ENCODE assay signal across 18 cellular contexts in genomic region chr10:75084834-75085384, GRCh38. TPM values are rescaled to one million over a fixed set of nuclear protein-coding genes. Genes with fewer than 3 reads are reported as not detected.
A peak's percentile ranks its signal among the peaks of the same experiment; 100 is the strongest.
DNase-seq lines count a peak whose midpoint lies in the region; ATAC-seq, FAIRE-seq and TF ChIP-seq lines count a peak whose summit lies in the region.
"Had no signal": no experiment of that assay in that cellular context is flagged by ENCODE, and none has a peak within 500 bp of the region (broad histone marks: within the 10 kb centered on the region; RNA-seq: fewer than 3 reads in every experiment).

No MANE protein-coding gene starts in this region.

- CTCF ChIA-PET in K562 (lab: Yijun Ruan, JAX; ENCODE audit: low intra/inter-chr PET ratio), result no interaction called here
- CTCF ChIA-PET in activated CD4-positive, alpha-beta T cell treated with anti-CD3 and anti-CD28 coated beads for 36 hours (lab: Charles Lee), result interaction anchor here (0.5 to 1.2 kb wide), 2 partner anchors 55 to 256 kb away, joined by 4 to 5 read pairs; no protein-coding TSS in a partner anchor

- H3K4me3 Mint-ChIP-seq in GM23338 (no peak overlapping the region), mesothelial cell of epicardium (no peak overlapping the region)
- no peak overlapping the region for H3K4me3 Mint-ChIP-seq in activated CD4-positive, alpha-beta T cell treated with anti-CD3 and anti-CD28 coated beads for 36 hours
- H3K4me3 Mint-ChIP-seq in T-helper 2 cell treated with Interferon-gamma antibody and Interleukin-4, amounts not matched to agents 5 μg/mL and 100 μg/mL, for 36 hours, result no peak overlapping the region
- H3K4me3 Mint-ChIP-seq: CD14-positive monocyte; CD4-positive, alpha-beta memory T cell; HFFc6 had no signal

- H3K27ac ChIP-seq in BLaER1 (no peak overlapping the region), GM23338 (ENCODE audit: low read depth) (no peak overlapping the region), K562 (ENCODE audit: extremely low read depth, low read depth, low read length) (no peak overlapping the region)

- H3K36me3 Mint-ChIP-seq in GM23338 (ENCODE audit: low read depth) (no peaks in the 10 kb centered on the region), mesothelial cell of epicardium (peaks cover 5% of the 10 kb centered on the region)
- H3K36me3 Mint-ChIP-seq in activated CD4-positive, alpha-beta T cell treated with anti-CD3 and anti-CD28 coated beads for 36 hours (ENCODE audit: low read depth), result peaks cover 4% of the 10 kb centered on the region
- H3K36me3 Mint-ChIP-seq in T-helper 2 cell treated with Interferon-gamma antibody and Interleukin-4, amounts not matched to agents 5 μg/mL and 100 μg/mL, for 36 hours (ENCODE audit: low read depth), result no peaks in the 10 kb centered on the region
- H3K36me3 Mint-ChIP-seq: CD14-positive monocyte had no signal

- intact Hi-C loops in K562 (cut with micrococcal nuclease), result no loop called here
- intact Hi-C loops in activated CD4-positive, alpha-beta T cell treated with anti-CD3 and anti-CD28 coated beads for 36 hours (cut with DNase I, micrococcal nuclease), result loop anchor here in 1 of 2 experiments (5.0 kb wide), 1 partner anchor 618 kb away; no protein-coding TSS in a partner anchor

- no peak overlapping the region for H3K4me3 ChIP-seq in BLaER1
- H3K4me3 ChIP-seq in GM23338, result no peak overlapping the region
- H3K4me3 ChIP-seq in K562, result no peak overlapping the region
- H3K4me3 ChIP-seq: GM12878 had no signal

- H3K9me3 Mint-ChIP-seq in GM23338 (peaks cover 10% of the 10 kb centered on the region; the same call in 2 of the 3 replicates), mesothelial cell of epicardium (peaks cover 8% of the 10 kb centered on the region)
- H3K9me3 Mint-ChIP-seq in activated CD4-positive, alpha-beta T cell treated with anti-CD3 and anti-CD28 coated beads for 36 hours (ENCODE audit: low read depth), result peaks cover 6% of the 10 kb centered on the region
- H3K9me3 Mint-ChIP-seq in T-helper 2 cell treated with Interferon-gamma antibody and Interleukin-4, amounts not matched to agents 5 μg/mL and 100 μg/mL, for 36 hours, result no peaks in the 10 kb centered on the region
- H3K9me3 Mint-ChIP-seq: HFFc6 had no signal

- H3K27ac Mint-ChIP-seq in GM23338 (no peak overlapping the region), mesothelial cell of epicardium (peak overlapping the region; percentile 90)
- no peak overlapping the region for H3K27ac Mint-ChIP-seq in activated CD4-positive, alpha-beta T cell treated with anti-CD3 and anti-CD28 coated beads for 36 hours
- no peak overlapping the region for H3K27ac Mint-ChIP-seq in T-helper 2 cell treated with Interferon-gamma antibody and Interleukin-4, amounts not matched to agents 5 μg/mL and 100 μg/mL, for 36 hours
- H3K27ac Mint-ChIP-seq: CD14-positive monocyte; CD4-positive, alpha-beta memory T cell; HFFc6 had no signal

- no peak for DNase-seq in GM23338 (ENCODE audit: low spot score)
- peak in 3 of 4 experiments; percentile 38 to 46 (median 45) for DNase-seq in K562 (ENCODE audit: extremely low read depth in 1 of 4, low spot score in 3 of 4)
- DNase-seq in mesothelial cell of epicardium (ENCODE audit: low spot score in 2 of 2, unreplicated experiment in 2 of 2), result no peak
- no peak for DNase-seq in activated CD4-positive, alpha-beta T cell treated with anti-CD3 and anti-CD28 coated beads for 36 hours
- no peak for DNase-seq in pons (ENCODE audit: low spot score)
- DNase-seq in T-helper 2 cell treated with Interferon-gamma antibody and Interleukin-4, amounts not matched to agents 5 μg/mL and 100 μg/mL, for 36 hours (ENCODE audit: low spot score), result no peak
- DNase-seq in AG08396 (ENCODE audit: low spot score), result no peak
- DNase-seq: CD4-positive, alpha-beta memory T cell; DND-41; EL; HCEC 1CT had no signal

- H2AFZ ChIP-seq in GM23338 (peak overlapping the region; percentile 91), K562 (ENCODE audit: low read depth, low read length) (peak overlapping the region; percentile 63)

- ATAC-seq in GM23338 (no peak), K562 (peak; percentile 52)
- no peak for ATAC-seq in activated CD4-positive, alpha-beta T cell treated with anti-CD3 and anti-CD28 coated beads for 36 hours
- ATAC-seq: GM12878 had no signal

- H3K4me1 Mint-ChIP-seq in GM23338 (peaks cover 52% of the 10 kb centered on the region), mesothelial cell of epicardium (peaks cover 40% of the 10 kb centered on the region)
- peaks cover 8% of the 10 kb centered on the region for H3K4me1 Mint-ChIP-seq in activated CD4-positive, alpha-beta T cell treated with anti-CD3 and anti-CD28 coated beads for 36 hours
- peaks cover 5% of the 10 kb centered on the region for H3K4me1 Mint-ChIP-seq in T-helper 2 cell treated with Interferon-gamma antibody and Interleukin-4, amounts not matched to agents 5 μg/mL and 100 μg/mL, for 36 hours (ENCODE audit: low read depth)
- H3K4me1 Mint-ChIP-seq: CD14-positive monocyte had no signal

- no peaks in the 10 kb centered on the region for H4K20me1 ChIP-seq in BLaER1
- no peaks in the 10 kb centered on the region for H4K20me1 ChIP-seq in GM23338 (replicated peaks; ENCODE audit: insufficient read depth)
- no peaks in the 10 kb centered on the region for H4K20me1 ChIP-seq in K562 (replicated peaks; ENCODE audit: control insufficient read depth, insufficient read depth, low read length)

- H3K9me3 ChIP-seq in BLaER1 (no peaks in the 10 kb centered on the region), K562 (replicated peaks; ENCODE audit: control insufficient read depth, insufficient read depth, low read depth, low read length) (no peaks in the 10 kb centered on the region)
- H3K9me3 ChIP-seq: BE2C had no signal

- POLR2A ChIA-PET in K562 (lab: Yijun Ruan, JAX), result interaction anchor here (0.7 to 1.2 kb wide), 2 partner anchors 13 to 24 kb away, joined by 3 to 7 read pairs; a partner anchor contains a TSS
- POLR2A ChIA-PET in activated CD4-positive, alpha-beta T cell treated with anti-CD3 and anti-CD28 coated beads for 36 hours (lab: Charles Lee), result no interaction called here

- no peak for FAIRE-seq in K562 (lab: Jason Lieb, UNC)
- FAIRE-seq: GM12878, GM19239, H54 had no signal

- H3K27me3 ChIP-seq in BLaER1, result no peaks in the 10 kb centered on the region
- H3K27me3 ChIP-seq in GM23338 (ENCODE audit: insufficient read depth), result no peaks in the 10 kb centered on the region
- no peaks in the 10 kb centered on the region; a peak in 1 of 5 replicates for H3K27me3 ChIP-seq in K562 (ENCODE audit: control insufficient read depth in 2 of 2, insufficient read depth in 2 of 2, low read length in 2 of 2)
- H3K27me3 ChIP-seq: BE2C had no signal

- H3K79me2 ChIP-seq in GM23338 (replicated peaks; ENCODE audit: insufficient read depth) (no peaks in the 10 kb centered on the region), K562 (ENCODE audit: control insufficient read depth, insufficient read depth, low read length) (no peaks in the 10 kb centered on the region)

- H3K9me1 ChIP-seq in K562 (ENCODE audit: control insufficient read depth, insufficient read depth, low read length), result no peaks in the 10 kb centered on the region

- H3K9me2 ChIP-seq in GM23338 (ENCODE audit: insufficient read depth), result 0 out of 2 replicates have a peak, but pooled peaks cover 12% of the 10 kb centered on the region

- in situ Hi-C loops in K562 (cut with MboI), result loop anchor here (10.0 kb wide), 1 partner anchor 1240 kb away; no protein-coding TSS in a partner anchor

- H3K4me2 ChIP-seq in BLaER1 (peak overlapping the region; percentile 53), GM23338 (no peak overlapping the region), K562 (ENCODE audit: insufficient read depth, low read length) (peak overlapping the region; percentile 14; the same call in 1 of the 2 replicates)

- peaks cover 4% of the 10 kb centered on the region; the same call in 1 of the 2 replicates for H3F3A ChIP-seq in GM23338 (replicated peaks; ENCODE audit: low read depth)

- no peak for TF ChIP-seq POLR2A in K562 (conservative IDR thresholded peaks at IDR 0.05)

- WGBS in K562 (ENCODE audit: insufficient coverage, low coverage, missing lambda C conversion rate), result 34% methylated on average over 18 of the region's 19 CpGs

- no peak for TF ChIP-seq CTCF in GM23338 (conservative IDR thresholded peaks at IDR 0.05; ENCODE audit: low read depth in 2 of 2)
- TF ChIP-seq CTCF in K562 (IDR thresholded peaks at IDR 0.05 in 2 of 3, conservative IDR thresholded peaks at IDR 0.05 in 1 of 3; ENCODE audit: insufficient read depth in 2 of 3, low read depth in 1 of 3, low read length in 3 of 3), result 0 out of 6 replicates have a peak, but pooled peaks of 1 of the 3 experiments have one; percentile 10
- no peak for TF ChIP-seq CTCF in mesothelial cell of epicardium (IDR thresholded peaks at IDR 0.05; ENCODE audit: unreplicated experiment)

- H3K27me3 Mint-ChIP-seq in GM23338 (ENCODE audit: insufficient read depth, low read depth, poor library complexity), result peaks cover 6% of the 10 kb centered on the region
- no peaks in the 10 kb centered on the region for H3K27me3 Mint-ChIP-seq in mesothelial cell of epicardium (ENCODE audit: low read depth)
- no peaks in the 10 kb centered on the region for H3K27me3 Mint-ChIP-seq in activated CD4-positive, alpha-beta T cell treated with anti-CD3 and anti-CD28 coated beads for 36 hours
- no peaks in the 10 kb centered on the region for H3K27me3 Mint-ChIP-seq in T-helper 2 cell treated with Interferon-gamma antibody and Interleukin-4, amounts not matched to agents 5 μg/mL and 100 μg/mL, for 36 hours (ENCODE audit: low read depth)
- H3K27me3 Mint-ChIP-seq: CD4-positive, alpha-beta memory T cell had no signal

- H3K4me1 ChIP-seq in BLaER1, result peaks cover 16% of the 10 kb centered on the region
- peaks cover 30% of the 10 kb centered on the region for H3K4me1 ChIP-seq in GM23338 (ENCODE audit: insufficient read depth)
- H3K4me1 ChIP-seq in K562 (replicated peaks in 1 of 2; ENCODE audit: control insufficient read depth in 2 of 2, insufficient read depth in 2 of 2, low read length in 2 of 2), result peaks cover 13 to 14% of the 10 kb centered on the region in 2 experiments; a peak in 4 of 5 replicates

- no peak overlapping the region for H3K9ac ChIP-seq in BLaER1
- H3K9ac ChIP-seq in K562 (ENCODE audit: insufficient read depth in 1 of 2, low read depth in 2 of 2, low read length in 2 of 2), result peak overlapping the region in 1 of 2 experiments; percentile 68; a peak in 2 of 4 replicates

- H3K36me3 ChIP-seq in BLaER1 (no peaks in the 10 kb centered on the region), GM23338 (ENCODE audit: insufficient read depth) (no peaks in the 10 kb centered on the region), K562 (ENCODE audit: control insufficient read depth, insufficient read depth, low read length) (no peaks in the 10 kb centered on the region)
- H3K36me3 ChIP-seq: BE2C had no signal

- no peak for TF ChIP-seq EP300 in K562 (IDR thresholded peaks at IDR 0.05; ENCODE audit: low read length)

- TF ChIP-seq RAD21 in K562 (CRISPR knock-in tag; conservative IDR thresholded peaks at IDR 0.05 in 1 of 2, IDR thresholded peaks at IDR 0.05 in 1 of 2), result no peak

- no TSS peak for BruUV-seq in K562 (replicated peaks; lab: Mats Ljungman, UMichigan)

RNA-seq across cellular contexts. Expression of gene SAMD8, which starts 26.5 kb away (rescaled TPM):
- total RNA-seq in GM23338 (2014; rRNA removed; shearing (Covaris generic)), result 26.4 and 28.4 TPM in 2 replicates
- polyA plus RNA-seq in GM23338 (2016; fragmentation: Nextera tagmentation; extraction: Ambion mirVana) (6.4 and 7.8 TPM in 2 replicates), K562 (2011; rRNA removed) (16.1 and 16.7 TPM in 2 replicates), K562 (2014; fragmentation: Illumina TruSeq; extraction: Trizol) (5.4 and 6.2 TPM in 2 replicates), K562 (2014; fragmentation: Nextera tagmentation; extraction: Ambion mirVana) (1 to 10 TPM; 2.7 to 2.8 TPM), K562 (2014; rRNA removed) (5.5 and 5.7 TPM in 2 replicates)
- total RNA-seq in K562 (2011; cell fraction: chromatin; rRNA removed; ENCODE audit: low replicate concordance), result 32.4 and 44.3 TPM in 2 replicates
- total RNA-seq in K562 (2011; cell fraction: nucleolus; rRNA removed), result 9.3 and 10.0 TPM in 2 replicates
- total RNA-seq in K562 (2011; cell fraction: nucleoplasm; rRNA removed), result 15.6 and 26.2 TPM in 2 replicates
- total RNA-seq in K562 (2014; rRNA removed) (4.6 and 6.2 TPM in 2 replicates), K562 (2014; rRNA removed; fragmentation: Illumina TruSeq; extraction: Trizol) (8.8 and 10.5 TPM in 2 replicates), K562 (2015; rRNA removed; fragmentation: Illumina TruSeq; extraction: Trizol) (7.9 and 8.2 TPM in 2 replicates), K562 (2021) (7.2 and 7.6 TPM in 2 replicates), mesothelial cell of epicardium (25.6 to 27.8 TPM (median 26.4 TPM) in 3 replicates)
- polyA plus RNA-seq in K562 (2011; cell fraction: cytosol; rRNA removed), result 7.1 and 15.1 TPM in 2 replicates
- 5.7 and 7.9 TPM in 2 replicates for polyA plus RNA-seq in K562 (2011; cell fraction: nucleus; rRNA removed)
- polyA plus RNA-seq in K562 (2012), result 3.2 and 5.0 TPM in 2 replicates
- polyA minus RNA-seq in K562 (2011; rRNA and poly(A)+ RNA removed), result 28.0 and 29.4 TPM in 2 replicates
- 6.9 and 9.4 TPM in 2 replicates for polyA minus RNA-seq in K562 (2011; cell fraction: cytosol; rRNA and poly(A)+ RNA removed)
- 3.5 and 9.0 TPM in 2 replicates for polyA minus RNA-seq in K562 (2011; cell fraction: nucleus; rRNA and poly(A)+ RNA removed)
- total RNA-seq in activated CD4-positive, alpha-beta T cell treated with anti-CD3 and anti-CD28 coated beads for 36 hours, result 10 to 100 TPM; 20.5 to 20.9 TPM

Comparison
In these comparisons a context has a peak if more than half of its experiments do, and no peak if none do; other contexts are left out.
1. DNase-seq: peak in K562 (3 of 4); none in GM23338 (single experiment), mesothelial cell of epicardium (0 of 2), activated CD4-positive, alpha-beta T cell treated with anti-CD3 and anti-CD28 coated beads for 36 hours (single experiment), pons (single experiment), T-helper 2 cell treated with Interferon-gamma antibody and Interleukin-4, amounts not matched to agents 5 μg/mL and 100 μg/mL, for 36 hours (single experiment) and AG08396 (single experiment).